Comparison of ENCODE assay signal across 8 cellular contexts in the genomic region with DNA sequence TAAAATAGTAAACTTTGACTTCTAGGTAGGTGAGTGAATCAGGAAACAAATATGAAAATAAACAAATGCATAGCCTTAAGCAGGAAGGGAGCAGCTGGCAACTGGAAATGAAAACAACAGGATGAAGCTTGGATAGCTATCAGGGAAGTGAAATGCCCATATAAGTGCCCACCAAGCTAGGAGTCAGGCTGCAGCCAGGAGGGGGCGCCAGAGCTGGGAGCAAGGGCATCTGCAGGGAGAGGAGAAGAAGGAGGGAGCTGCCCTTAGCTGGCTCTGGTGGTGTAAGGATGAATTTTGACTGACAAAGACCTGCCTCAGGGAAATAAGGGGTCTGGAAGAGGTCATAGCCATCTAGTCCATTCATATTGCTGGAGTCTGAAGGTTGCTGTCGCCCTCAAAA.
DNase-seq lines count a peak whose midpoint lies in the region; ATAC-seq and TF ChIP-seq lines count a peak whose summit lies in the region.

No MANE protein-coding gene starts in this region.

- peak; percentile 57 for ATAC-seq in HG02678 (IDR thresholded peaks at IDR 0.05; ENCODE audit: unreplicated experiment)

- intact Hi-C loops in activated naive CD4-positive, alpha-beta T cell treated with anti-CD3 and anti-CD28 coated beads for 36 hours (cut with micrococcal nuclease) = no loop called here
- intact Hi-C loops in OCI-LY7 (cut with micrococcal nuclease; ENCODE audit: unreplicated experiment) (no loop called here), spleen (cut with DNase I; ENCODE audit: low total_unique reads) (no loop called here)

- H3K4me3 Mint-ChIP-seq in activated naive CD4-positive, alpha-beta T cell treated with anti-CD3 and anti-CD28 coated beads for 36 hours = no peak overlapping the region
- no peak overlapping the region for H3K4me3 Mint-ChIP-seq in glutamatergic neuron (ENCODE audit: unreplicated experiment)

- H3K27ac Mint-ChIP-seq in activated naive CD4-positive, alpha-beta T cell treated with anti-CD3 and anti-CD28 coated beads for 36 hours = no peak overlapping the region
- H3K27ac Mint-ChIP-seq in glutamatergic neuron (ENCODE audit: unreplicated experiment) = no peak overlapping the region

- CTCF ChIA-PET in activated naive CD4-positive, alpha-beta T cell treated with anti-CD3 and anti-CD28 coated beads for 36 hours (lab: Charles Lee) = interaction anchor here (0.6 kb wide), 1 partner anchor 14 kb away, joined by 3 read pairs; no protein-coding TSS in a partner anchor
- CTCF ChIA-PET in OCI-LY7 (lab: Charles Lee; ENCODE audit: unreplicated experiment) = no interaction called here

- DNase-seq in activated naive CD4-positive, alpha-beta T cell treated with anti-CD3 and anti-CD28 coated beads for 36 hours = peak; percentile 37
- no peak for DNase-seq in activated naive CD4-positive, alpha-beta T cell treated with anti-CD3 and anti-CD28 coated beads, Interleukin-2, amount 50 U/mL, for 16 hours
- DNase-seq in OCI-LY7 (ENCODE audit: low spot score) (peak; percentile 11), glutamatergic neuron (peak; percentile 82), spleen (no peak), mesenteric fat pad (ENCODE audit: low spot score) (no peak)
- no peak for DNase-seq in activated effector memory CD4-positive, alpha-beta T cell treated with Interleukin-2 at 50 U/mL for 16 hours

- no peaks in the 10 kb centered on the region for H3K36me3 Mint-ChIP-seq in activated naive CD4-positive, alpha-beta T cell treated with anti-CD3 and anti-CD28 coated beads for 36 hours (ENCODE audit: low read depth)
- no peaks in the 10 kb centered on the region for H3K36me3 Mint-ChIP-seq in glutamatergic neuron (ENCODE audit: unreplicated experiment)

- H3K27me3 Mint-ChIP-seq in activated naive CD4-positive, alpha-beta T cell treated with anti-CD3 and anti-CD28 coated beads for 36 hours (ENCODE audit: low read depth) = no peaks in the 10 kb centered on the region
- H3K27me3 Mint-ChIP-seq in glutamatergic neuron (ENCODE audit: unreplicated experiment) = peaks cover 2% of the 10 kb centered on the region

- H3K4me1 ChIP-seq in OCI-LY7 (ENCODE audit: insufficient read depth, low read length, poor library complexity, severe bottlenecking) = no peaks in the 10 kb centered on the region
- H3K4me1 ChIP-seq in spleen = no peaks in the 10 kb centered on the region

- no peaks in the 10 kb centered on the region for H4K20me1 ChIP-seq in OCI-LY7 (ENCODE audit: insufficient read depth, low read length)

- peaks cover 4% of the 10 kb centered on the region for H3K9me3 Mint-ChIP-seq in activated naive CD4-positive, alpha-beta T cell treated with anti-CD3 and anti-CD28 coated beads for 36 hours
- no peaks in the 10 kb centered on the region for H3K9me3 Mint-ChIP-seq in glutamatergic neuron (ENCODE audit: unreplicated experiment)

- H3K9me3 ChIP-seq in OCI-LY7 (ENCODE audit: low read length) = no peaks in the 10 kb centered on the region
- peaks cover 0 to 12% (median 0%) of the 10 kb centered on the region in 8 donors for H3K9me3 ChIP-seq in spleen

- 43 to 53% (median 48%) methylated on average over 2 of the region's 2 CpGs for WGBS in spleen, 5 donors

- H3K36me3 ChIP-seq in OCI-LY7 (ENCODE audit: insufficient read depth, low read length) (no peaks in the 10 kb centered on the region), spleen (no peaks in the 10 kb centered on the region)

- no peaks in the 10 kb centered on the region for H3K9me2 ChIP-seq in OCI-LY7 (ENCODE audit: insufficient read depth, low read length)

- no peak for TF ChIP-seq POLR2A in spleen (IDR thresholded peaks at IDR 0.05)

- H2AFZ ChIP-seq in OCI-LY7 (ENCODE audit: low read length) = no peak overlapping the region

- H3K4me2 ChIP-seq in OCI-LY7 (ENCODE audit: low read length) = no peak overlapping the region

- no peaks in the 10 kb centered on the region for H3K27me3 ChIP-seq in spleen (replicated peaks in 1 of 7)

- no peaks in the 10 kb centered on the region for H3K79me2 ChIP-seq in OCI-LY7 (ENCODE audit: insufficient read depth, low read depth, low read length)

- H3K4me1 Mint-ChIP-seq in activated naive CD4-positive, alpha-beta T cell treated with anti-CD3 and anti-CD28 coated beads for 36 hours (ENCODE audit: low read depth) = no peaks in the 10 kb centered on the region
- H3K4me1 Mint-ChIP-seq in glutamatergic neuron (ENCODE audit: low read depth, unreplicated experiment) = no peaks in the 10 kb centered on the region

- TF ChIP-seq CTCF in OCI-LY7 (conservative IDR thresholded peaks at IDR 0.05; ENCODE audit: low read length) (peak; percentile 81), glutamatergic neuron (IDR thresholded peaks at IDR 0.05; ENCODE audit: partially characterized antibody, unreplicated experiment) (peak; percentile 67), spleen (IDR thresholded peaks at IDR 0.05 in 8 of 11, conservative IDR thresholded peaks at IDR 0.05 in 3 of 11) (peak in 3 of 11 experiments; percentile 16 to 32 (median 22))

- POLR2A ChIA-PET in OCI-LY7 (lab: Charles Lee) = no interaction called here

- no peak overlapping the region for H3K4me3 ChIP-seq in OCI-LY7 (ENCODE audit: low read depth, low read length, poor library complexity, severe bottlenecking)
- H3K4me3 ChIP-seq in spleen = no peak overlapping the region

- H3K27ac ChIP-seq in OCI-LY7 (ENCODE audit: low read depth, low read length, poor library complexity, severe bottlenecking) = no peak overlapping the region
- no peak overlapping the region for H3K27ac ChIP-seq in spleen

- no TSS peak for BruUV-seq in OCI-LY7 (replicated peaks; lab: Mats Ljungman, UMichigan)

Comparison
In these comparisons a context has a peak if more than half of its experiments do, and no peak if none do; other contexts are left out.
1. DNase-seq: peak in activated naive CD4-positive, alpha-beta T cell treated with anti-CD3 and anti-CD28 coated beads for 36 hours (single experiment), OCI-LY7 (single experiment) and glutamatergic neuron (single experiment); none in activated naive CD4-positive, alpha-beta T cell treated with anti-CD3 and anti-CD28 coated beads, Interleukin-2, amount 50 U/mL, for 16 hours (single experiment), activated effector memory CD4-positive, alpha-beta T cell treated with Interleukin-2 at 50 U/mL for 16 hours (single experiment), spleen (single experiment) and mesenteric fat pad (single experiment).